In the genomic region with DNA sequence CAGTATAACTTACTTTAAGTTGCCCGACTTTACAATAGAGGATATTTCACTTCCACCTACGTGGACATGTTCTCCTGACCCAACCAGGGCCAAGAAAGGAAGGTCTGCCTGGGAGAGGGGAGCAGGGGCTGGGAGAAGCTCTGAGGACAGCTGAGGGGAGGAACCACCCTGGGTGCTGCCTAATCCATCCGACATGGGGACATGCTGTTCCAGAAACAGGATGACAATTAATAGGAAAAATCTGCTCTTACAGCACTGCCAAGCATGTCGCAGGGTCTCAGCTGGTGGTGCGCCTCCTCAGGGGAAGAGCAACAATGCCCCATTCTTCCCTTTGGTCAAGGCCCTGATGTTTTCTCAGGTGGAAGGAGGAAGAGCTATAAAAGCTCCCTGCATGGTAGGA, we compare ENCODE assay signal across 21 cellular contexts.
"Had no signal": no experiment of that assay in that cellular context is flagged by ENCODE, and none has a peak within 500 bp of the region (broad histone marks: within the 10 kb centered on the region; RNA-seq: fewer than 3 reads in every experiment).

No MANE protein-coding gene starts in this region.

- H3K9me3 ChIP-seq: esophagus muscularis mucosa, heart left ventricle, left ventricle myocardium inferior, neutrophil, ovary, spleen, suprapubic skin had no signal

- H3K36me3 ChIP-seq: esophagus muscularis mucosa, heart left ventricle, left ventricle myocardium inferior, neutrophil, ovary, spleen, suprapubic skin, WERI-Rb-1 had no signal

- H3K4me3 ChIP-seq: esophagus muscularis mucosa, heart left ventricle, left ventricle myocardium inferior, lung, ovary, spleen, suprapubic skin had no signal

- ATAC-seq: activated naive CD8-positive, alpha-beta T cell treated with anti-CD3 and anti-CD28 coated beads, Interleukin-2, amount 50 U/mL, for 24 hours; foreskin keratinocyte; heart left ventricle had no signal

- DNase-seq: activated CD4-positive, alpha-beta memory T cell treated with anti-CD3 and anti-CD28 coated beads for 36 hours; activated CD4-positive, alpha-beta T cell treated with anti-CD3 and anti-CD28 coated beads, Interleukin-2, amount 10 ng/mL, durations not matched to agents 24 days and 14 days; activated CD4-positive, CD25-positive, alpha-beta regulatory T cell treated with anti-CD3 and anti-CD28 coated beads, Interleukin-2, amount 50 U/mL, for 72 hours; activated CD8-positive, alpha-beta memory T cell treated with anti-CD3 and anti-CD28 coated beads, Interleukin-2, amount 50 U/mL, for 4 hours; activated naive CD8-positive, alpha-beta T cell treated with anti-CD3 and anti-CD28 coated beads, Interleukin-2, amount 50 U/mL, for 24 hours; activated T-cell treated with anti-CD3 and anti-CD28 coated beads, Interleukin-2, amount 50 U/mL, for 1 hour; amygdala; foreskin keratinocyte; heart left ventricle; left ventricle myocardium inferior; ovary; spleen; stimulated activated naive CD4-positive, alpha-beta T cell; SW 1271; T-helper 9 cell; trophoblast cell; WERI-Rb-1 had no signal

- H3K27ac ChIP-seq: esophagus muscularis mucosa, foreskin keratinocyte, heart left ventricle, left ventricle myocardium inferior, neutrophil, ovary, spleen, suprapubic skin, WERI-Rb-1 had no signal

- H3K4me1 ChIP-seq: esophagus muscularis mucosa, foreskin keratinocyte, heart left ventricle, left ventricle myocardium inferior, spleen had no signal

- H3K27me3 ChIP-seq: esophagus muscularis mucosa, foreskin keratinocyte, heart left ventricle, neutrophil, ovary, spleen, suprapubic skin had no signal
